Comparison of ENCODE assay signal across 1 cellular context in genomic region chr6:34475167-34476047, GRCh38.
TF ChIP-seq lines count a peak whose summit lies in the region.

No MANE protein-coding gene starts in this region.

TF ChIP-seq in GM23338, 12 proteins besides CTCF, POLR2A, EP300 and RAD21 (continued from another document):
- TF ChIP-seq ZNF462 (CRISPR knock-in tag; IDR thresholded peaks at IDR 0.05) (no peak), EZH2phosphoT487 (IDR thresholded peaks at IDR 0.05; ENCODE audit: unreplicated experiment) (no peak)
